Comparison of ENCODE assay signal across 1 cellular context in the genomic region with DNA sequence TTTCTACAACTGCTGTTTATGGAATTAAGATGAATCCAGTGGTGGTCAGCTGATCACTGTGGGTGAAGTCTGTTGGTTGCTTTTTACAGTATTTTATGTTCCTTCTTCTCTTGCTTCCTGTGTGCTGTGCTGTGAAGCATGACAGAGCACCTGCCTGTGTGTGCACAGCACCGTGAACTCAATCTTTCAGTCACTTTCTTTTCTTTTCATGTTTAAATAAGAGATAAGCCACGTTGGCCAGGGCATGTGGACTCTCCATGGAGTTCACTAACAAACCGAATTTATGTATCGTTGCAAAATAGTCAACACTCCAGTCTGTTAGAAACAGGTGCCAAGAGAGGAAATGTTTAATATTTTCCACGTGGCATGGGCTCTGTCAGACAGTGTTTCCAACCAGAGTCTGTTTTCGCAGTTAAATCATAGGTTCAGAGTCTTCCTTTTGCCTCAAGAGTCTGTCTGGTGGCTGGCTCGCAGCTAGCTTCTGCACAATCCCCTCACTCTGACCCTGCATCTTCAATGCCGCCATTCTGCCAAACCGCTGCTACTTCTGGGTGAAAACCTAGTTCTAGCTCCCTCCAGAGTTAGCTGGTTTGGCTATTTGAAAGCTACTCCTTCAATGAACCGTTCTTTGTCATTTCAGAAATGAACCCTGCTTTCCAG.
TF ChIP-seq lines count a peak whose summit lies in the region.

No MANE protein-coding gene starts in this region.

TF ChIP-seq in HepG2, 621 proteins besides CTCF, POLR2A, EP300 and RAD21 (continued from another document and continues in another):
- TF ChIP-seq HIVEP1 (CRISPR knock-in tag; IDR thresholded peaks at IDR 0.05) = no peak
- TF ChIP-seq, protein P1, sequence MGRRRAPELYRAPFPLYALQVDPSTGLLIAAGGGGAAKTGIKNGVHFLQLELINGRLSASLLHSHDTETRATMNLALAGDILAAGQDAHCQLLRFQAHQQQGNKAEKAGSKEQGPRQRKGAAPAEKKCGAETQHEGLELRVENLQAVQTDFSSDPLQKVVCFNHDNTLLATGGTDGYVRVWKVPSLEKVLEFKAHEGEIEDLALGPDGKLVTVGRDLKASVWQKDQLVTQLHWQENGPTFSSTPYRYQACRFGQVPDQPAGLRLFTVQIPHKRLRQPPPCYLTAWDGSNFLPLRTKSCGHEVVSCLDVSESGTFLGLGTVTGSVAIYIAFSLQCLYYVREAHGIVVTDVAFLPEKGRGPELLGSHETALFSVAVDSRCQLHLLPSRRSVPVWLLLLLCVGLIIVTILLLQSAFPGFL (CRISPR knock-in tag; IDR thresholded peaks at IDR 0.05) = no peak
- no peak for TF ChIP-seq GTF2F1 (IDR thresholded peaks at IDR 0.05; ENCODE audit: low read length)
- peak; percentile 31 for TF ChIP-seq ASH2L (IDR thresholded peaks at IDR 0.05; ENCODE audit: insufficient read length, low read depth, low read length)
- TF ChIP-seq MZF1 (CRISPR knock-in tag; IDR thresholded peaks at IDR 0.05; ENCODE audit: borderline replicate concordance) = no peak
- no peak for TF ChIP-seq CBX1 (IDR thresholded peaks at IDR 0.05; ENCODE audit: low read depth)
- no peak for TF ChIP-seq ZNF235 (CRISPR knock-in tag; IDR thresholded peaks at IDR 0.05; ENCODE audit: borderline replicate concordance)
- TF ChIP-seq GATAD1 (CRISPR knock-in tag; IDR thresholded peaks at IDR 0.05) = no peak
- no peak for TF ChIP-seq ZFP36L2 (CRISPR knock-in tag; IDR thresholded peaks at IDR 0.05)
- no peak for TF ChIP-seq ZNF772 (CRISPR knock-in tag; IDR thresholded peaks at IDR 0.05)
- TF ChIP-seq, protein P2, sequence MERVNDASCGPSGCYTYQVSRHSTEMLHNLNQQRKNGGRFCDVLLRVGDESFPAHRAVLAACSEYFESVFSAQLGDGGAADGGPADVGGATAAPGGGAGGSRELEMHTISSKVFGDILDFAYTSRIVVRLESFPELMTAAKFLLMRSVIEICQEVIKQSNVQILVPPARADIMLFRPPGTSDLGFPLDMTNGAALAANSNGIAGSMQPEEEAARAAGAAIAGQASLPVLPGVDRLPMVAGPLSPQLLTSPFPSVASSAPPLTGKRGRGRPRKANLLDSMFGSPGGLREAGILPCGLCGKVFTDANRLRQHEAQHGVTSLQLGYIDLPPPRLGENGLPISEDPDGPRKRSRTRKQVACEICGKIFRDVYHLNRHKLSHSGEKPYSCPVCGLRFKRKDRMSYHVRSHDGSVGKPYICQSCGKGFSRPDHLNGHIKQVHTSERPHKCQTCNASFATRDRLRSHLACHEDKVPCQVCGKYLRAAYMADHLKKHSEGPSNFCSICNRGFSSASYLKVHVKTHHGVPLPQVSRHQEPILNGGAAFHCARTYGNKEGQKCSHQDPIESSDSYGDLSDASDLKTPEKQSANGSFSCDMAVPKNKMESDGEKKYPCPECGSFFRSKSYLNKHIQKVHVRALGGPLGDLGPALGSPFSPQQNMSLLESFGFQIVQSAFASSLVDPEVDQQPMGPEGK (CRISPR knock-in tag; IDR thresholded peaks at IDR 0.05) = no peak
- TF ChIP-seq, protein P3, sequence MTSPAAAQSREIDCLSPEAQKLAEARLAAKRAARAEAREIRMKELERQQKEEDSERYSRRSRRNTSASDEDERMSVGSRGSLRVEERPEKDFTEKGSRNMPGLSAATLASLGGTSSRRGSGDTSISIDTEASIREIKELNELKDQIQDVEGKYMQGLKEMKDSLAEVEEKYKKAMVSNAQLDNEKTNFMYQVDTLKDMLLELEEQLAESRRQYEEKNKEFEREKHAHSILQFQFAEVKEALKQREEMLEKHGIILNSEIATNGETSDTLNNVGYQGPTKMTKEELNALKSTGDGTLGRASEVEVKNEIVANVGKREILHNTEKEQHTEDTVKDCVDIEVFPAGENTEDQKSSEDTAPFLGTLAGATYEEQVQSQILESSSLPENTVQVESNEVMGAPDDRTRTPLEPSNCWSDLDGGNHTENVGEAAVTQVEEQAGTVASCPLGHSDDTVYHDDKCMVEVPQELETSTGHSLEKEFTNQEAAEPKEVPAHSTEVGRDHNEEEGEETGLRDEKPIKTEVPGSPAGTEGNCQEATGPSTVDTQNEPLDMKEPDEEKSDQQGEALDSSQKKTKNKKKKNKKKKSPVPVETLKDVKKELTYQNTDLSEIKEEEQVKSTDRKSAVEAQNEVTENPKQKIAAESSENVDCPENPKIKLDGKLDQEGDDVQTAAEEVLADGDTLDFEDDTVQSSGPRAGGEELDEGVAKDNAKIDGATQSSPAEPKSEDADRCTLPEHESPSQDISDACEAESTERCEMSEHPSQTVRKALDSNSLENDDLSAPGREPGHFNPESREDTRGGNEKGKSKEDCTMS (CRISPR knock-in tag; conservative IDR thresholded peaks at IDR 0.05) = no peak
- TF ChIP-seq RCOR2 (CRISPR knock-in tag; IDR thresholded peaks at IDR 0.05) = no peak
- TF ChIP-seq ZNF674 (CRISPR knock-in tag; IDR thresholded peaks at IDR 0.05; ENCODE audit: low read depth) = no peak
- TF ChIP-seq, protein P4, sequence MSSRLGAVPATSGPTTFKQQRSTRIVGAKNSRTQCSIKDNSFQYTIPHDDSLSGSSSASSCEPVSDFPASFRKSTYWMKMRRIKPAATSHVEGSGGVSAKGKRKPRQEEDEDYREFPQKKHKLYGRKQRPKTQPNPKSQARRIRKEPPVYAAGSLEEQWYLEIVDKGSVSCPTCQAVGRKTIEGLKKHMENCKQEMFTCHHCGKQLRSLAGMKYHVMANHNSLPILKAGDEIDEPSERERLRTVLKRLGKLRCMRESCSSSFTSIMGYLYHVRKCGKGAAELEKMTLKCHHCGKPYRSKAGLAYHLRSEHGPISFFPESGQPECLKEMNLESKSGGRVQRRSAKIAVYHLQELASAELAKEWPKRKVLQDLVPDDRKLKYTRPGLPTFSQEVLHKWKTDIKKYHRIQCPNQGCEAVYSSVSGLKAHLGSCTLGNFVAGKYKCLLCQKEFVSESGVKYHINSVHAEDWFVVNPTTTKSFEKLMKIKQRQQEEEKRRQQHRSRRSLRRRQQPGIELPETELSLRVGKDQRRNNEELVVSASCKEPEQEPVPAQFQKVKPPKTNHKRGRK (CRISPR knock-in tag; IDR thresholded peaks at IDR 0.05) = no peak
- TF ChIP-seq PHF20 (CRISPR knock-in tag; IDR thresholded peaks at IDR 0.05) = no peak
- TF ChIP-seq U2AF1 (optimal IDR thresholded peaks at IDR 0.05; ENCODE audit: low read depth, low read length) = no peak
- TF ChIP-seq ZNF552 (CRISPR knock-in tag; IDR thresholded peaks at IDR 0.05; ENCODE audit: borderline replicate concordance) = no peak
- TF ChIP-seq MBNL3 (CRISPR knock-in tag; conservative IDR thresholded peaks at IDR 0.05) = no peak
- TF ChIP-seq, protein P5, sequence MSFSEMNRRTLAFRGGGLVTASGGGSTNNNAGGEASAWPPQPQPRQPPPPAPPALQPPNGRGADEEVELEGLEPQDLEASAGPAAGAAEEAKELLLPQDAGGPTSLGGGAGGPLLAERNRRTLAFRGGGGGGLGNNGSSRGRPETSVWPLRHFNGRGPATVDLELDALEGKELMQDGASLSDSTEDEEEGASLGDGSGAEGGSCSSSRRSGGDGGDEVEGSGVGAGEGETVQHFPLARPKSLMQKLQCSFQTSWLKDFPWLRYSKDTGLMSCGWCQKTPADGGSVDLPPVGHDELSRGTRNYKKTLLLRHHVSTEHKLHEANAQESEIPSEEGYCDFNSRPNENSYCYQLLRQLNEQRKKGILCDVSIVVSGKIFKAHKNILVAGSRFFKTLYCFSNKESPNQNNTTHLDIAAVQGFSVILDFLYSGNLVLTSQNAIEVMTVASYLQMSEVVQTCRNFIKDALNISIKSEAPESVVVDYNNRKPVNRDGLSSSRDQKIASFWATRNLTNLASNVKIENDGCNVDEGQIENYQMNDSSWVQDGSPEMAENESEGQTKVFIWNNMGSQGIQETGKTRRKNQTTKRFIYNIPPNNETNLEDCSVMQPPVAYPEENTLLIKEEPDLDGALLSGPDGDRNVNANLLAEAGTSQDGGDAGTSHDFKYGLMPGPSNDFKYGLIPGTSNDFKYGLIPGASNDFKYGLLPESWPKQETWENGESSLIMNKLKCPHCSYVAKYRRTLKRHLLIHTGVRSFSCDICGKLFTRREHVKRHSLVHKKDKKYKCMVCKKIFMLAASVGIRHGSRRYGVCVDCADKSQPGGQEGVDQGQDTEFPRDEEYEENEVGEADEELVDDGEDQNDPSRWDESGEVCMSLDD (CRISPR knock-in tag; IDR thresholded peaks at IDR 0.05; ENCODE audit: borderline replicate concordance) = no peak
- TF ChIP-seq, protein P6, sequence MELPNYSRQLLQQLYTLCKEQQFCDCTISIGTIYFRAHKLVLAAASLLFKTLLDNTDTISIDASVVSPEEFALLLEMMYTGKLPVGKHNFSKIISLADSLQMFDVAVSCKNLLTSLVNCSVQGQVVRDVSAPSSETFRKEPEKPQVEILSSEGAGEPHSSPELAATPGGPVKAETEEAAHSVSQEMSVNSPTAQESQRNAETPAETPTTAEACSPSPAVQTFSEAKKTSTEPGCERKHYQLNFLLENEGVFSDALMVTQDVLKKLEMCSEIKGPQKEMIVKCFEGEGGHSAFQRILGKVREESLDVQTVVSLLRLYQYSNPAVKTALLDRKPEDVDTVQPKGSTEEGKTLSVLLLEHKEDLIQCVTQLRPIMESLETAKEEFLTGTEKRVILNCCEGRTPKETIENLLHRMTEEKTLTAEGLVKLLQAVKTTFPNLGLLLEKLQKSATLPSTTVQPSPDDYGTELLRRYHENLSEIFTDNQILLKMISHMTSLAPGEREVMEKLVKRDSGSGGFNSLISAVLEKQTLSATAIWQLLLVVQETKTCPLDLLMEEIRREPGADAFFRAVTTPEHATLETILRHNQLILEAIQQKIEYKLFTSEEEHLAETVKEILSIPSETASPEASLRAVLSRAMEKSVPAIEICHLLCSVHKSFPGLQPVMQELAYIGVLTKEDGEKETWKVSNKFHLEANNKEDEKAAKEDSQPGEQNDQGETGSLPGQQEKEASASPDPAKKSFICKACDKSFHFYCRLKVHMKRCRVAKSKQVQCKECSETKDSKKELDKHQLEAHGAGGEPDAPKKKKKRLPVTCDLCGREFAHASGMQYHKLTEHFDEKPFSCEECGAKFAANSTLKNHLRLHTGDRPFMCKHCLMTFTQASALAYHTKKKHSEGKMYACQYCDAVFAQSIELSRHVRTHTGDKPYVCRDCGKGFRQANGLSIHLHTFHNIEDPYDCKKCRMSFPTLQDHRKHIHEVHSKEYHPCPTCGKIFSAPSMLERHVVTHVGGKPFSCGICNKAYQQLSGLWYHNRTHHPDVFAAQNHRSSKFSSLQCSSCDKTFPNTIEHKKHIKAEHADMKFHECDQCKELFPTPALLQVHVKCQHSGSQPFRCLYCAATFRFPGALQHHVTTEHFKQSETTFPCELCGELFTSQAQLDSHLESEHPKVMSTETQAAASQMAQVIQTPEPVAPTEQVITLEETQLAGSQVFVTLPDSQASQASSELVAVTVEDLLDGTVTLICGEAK (IDR thresholded peaks at IDR 0.05) = no peak
- TF ChIP-seq, protein P6 (CRISPR knock-in tag; IDR thresholded peaks at IDR 0.05) = no peak
- TF ChIP-seq FOXC1 (CRISPR knock-in tag; IDR thresholded peaks at IDR 0.05; ENCODE audit: borderline replicate concordance) = no peak
- TF ChIP-seq, protein P7, sequence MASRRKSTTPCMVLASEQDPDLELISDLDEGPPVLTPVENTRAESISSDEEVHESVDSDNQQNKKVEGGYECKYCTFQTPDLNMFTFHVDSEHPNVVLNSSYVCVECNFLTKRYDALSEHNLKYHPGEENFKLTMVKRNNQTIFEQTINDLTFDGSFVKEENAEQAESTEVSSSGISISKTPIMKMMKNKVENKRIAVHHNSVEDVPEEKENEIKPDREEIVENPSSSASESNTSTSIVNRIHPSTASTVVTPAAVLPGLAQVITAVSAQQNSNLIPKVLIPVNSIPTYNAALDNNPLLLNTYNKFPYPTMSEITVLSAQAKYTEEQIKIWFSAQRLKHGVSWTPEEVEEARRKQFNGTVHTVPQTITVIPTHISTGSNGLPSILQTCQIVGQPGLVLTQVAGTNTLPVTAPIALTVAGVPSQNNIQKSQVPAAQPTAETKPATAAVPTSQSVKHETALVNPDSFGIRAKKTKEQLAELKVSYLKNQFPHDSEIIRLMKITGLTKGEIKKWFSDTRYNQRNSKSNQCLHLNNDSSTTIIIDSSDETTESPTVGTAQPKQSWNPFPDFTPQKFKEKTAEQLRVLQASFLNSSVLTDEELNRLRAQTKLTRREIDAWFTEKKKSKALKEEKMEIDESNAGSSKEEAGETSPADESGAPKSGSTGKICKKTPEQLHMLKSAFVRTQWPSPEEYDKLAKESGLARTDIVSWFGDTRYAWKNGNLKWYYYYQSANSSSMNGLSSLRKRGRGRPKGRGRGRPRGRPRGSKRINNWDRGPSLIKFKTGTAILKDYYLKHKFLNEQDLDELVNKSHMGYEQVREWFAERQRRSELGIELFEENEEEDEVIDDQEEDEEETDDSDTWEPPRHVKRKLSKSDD (CRISPR knock-in tag; IDR thresholded peaks at IDR 0.05; ENCODE audit: low read depth) = peak; percentile 75; the same call in 1 of the 2 replicates
- TF ChIP-seq, protein P8, sequence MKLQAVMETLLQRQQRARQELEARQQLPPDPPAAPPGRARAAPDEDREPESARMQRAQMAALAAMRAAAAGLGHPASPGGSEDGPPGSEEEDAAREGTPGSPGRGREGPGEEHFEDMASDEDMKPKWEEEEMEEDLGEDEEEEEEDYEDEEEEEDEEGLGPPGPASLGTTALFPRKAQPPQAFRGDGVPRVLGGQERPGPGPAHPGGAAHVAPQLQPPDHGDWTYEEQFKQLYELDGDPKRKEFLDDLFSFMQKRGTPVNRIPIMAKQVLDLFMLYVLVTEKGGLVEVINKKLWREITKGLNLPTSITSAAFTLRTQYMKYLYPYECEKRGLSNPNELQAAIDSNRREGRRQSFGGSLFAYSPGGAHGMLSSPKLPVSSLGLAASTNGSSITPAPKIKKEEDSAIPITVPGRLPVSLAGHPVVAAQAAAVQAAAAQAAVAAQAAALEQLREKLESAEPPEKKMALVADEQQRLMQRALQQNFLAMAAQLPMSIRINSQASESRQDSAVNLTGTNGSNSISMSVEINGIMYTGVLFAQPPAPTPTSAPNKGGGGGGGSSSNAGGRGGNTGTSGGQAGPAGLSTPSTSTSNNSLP (IDR thresholded peaks at IDR 0.05; ENCODE audit: low read depth, low read length) = peak; percentile 59; the same call in 1 of the 2 replicates
- TF ChIP-seq SP4 (CRISPR knock-in tag; IDR thresholded peaks at IDR 0.05) = no peak
